1 cellular context compared by ENCODE assay signal in the genomic region with DNA sequence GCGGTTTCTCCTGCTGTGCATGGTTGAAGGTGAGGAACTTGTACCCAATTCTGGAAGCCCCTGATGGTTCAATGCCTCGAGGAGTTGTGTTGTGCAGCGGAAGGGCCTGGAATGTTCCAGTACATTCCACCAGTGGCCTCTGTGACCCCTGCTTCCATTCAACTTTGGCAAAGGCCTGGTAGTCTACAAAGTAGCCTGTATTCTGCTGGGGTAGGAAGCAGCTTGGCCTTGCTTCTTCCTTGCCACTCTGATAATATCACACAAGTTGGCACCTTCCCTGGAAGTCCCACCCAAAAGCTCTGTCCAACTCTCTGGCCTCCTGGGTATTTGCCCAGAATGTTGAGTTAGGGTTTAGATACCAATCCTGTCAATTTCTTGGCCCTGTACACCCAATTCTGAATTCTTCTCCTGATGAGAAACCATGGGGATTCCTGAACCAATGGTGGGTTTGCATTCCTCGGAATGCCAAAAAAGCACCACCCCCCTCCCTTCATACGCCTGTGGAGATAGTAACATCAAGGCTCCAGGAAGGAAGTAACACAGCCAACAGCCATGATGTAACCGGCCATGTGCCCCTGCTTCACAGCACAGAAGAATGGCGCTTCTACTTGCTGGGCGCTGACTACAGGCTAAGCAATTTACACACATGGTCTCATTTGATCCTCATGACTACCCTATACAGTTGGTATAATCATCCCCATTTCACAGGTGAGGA.
TF ChIP-seq lines count a peak whose summit lies in the region.

No MANE protein-coding gene starts in this region.

TF ChIP-seq in GM12878, 131 proteins besides CTCF, POLR2A, EP300 and RAD21 (continued from another document):
- TF ChIP-seq, protein P1, sequence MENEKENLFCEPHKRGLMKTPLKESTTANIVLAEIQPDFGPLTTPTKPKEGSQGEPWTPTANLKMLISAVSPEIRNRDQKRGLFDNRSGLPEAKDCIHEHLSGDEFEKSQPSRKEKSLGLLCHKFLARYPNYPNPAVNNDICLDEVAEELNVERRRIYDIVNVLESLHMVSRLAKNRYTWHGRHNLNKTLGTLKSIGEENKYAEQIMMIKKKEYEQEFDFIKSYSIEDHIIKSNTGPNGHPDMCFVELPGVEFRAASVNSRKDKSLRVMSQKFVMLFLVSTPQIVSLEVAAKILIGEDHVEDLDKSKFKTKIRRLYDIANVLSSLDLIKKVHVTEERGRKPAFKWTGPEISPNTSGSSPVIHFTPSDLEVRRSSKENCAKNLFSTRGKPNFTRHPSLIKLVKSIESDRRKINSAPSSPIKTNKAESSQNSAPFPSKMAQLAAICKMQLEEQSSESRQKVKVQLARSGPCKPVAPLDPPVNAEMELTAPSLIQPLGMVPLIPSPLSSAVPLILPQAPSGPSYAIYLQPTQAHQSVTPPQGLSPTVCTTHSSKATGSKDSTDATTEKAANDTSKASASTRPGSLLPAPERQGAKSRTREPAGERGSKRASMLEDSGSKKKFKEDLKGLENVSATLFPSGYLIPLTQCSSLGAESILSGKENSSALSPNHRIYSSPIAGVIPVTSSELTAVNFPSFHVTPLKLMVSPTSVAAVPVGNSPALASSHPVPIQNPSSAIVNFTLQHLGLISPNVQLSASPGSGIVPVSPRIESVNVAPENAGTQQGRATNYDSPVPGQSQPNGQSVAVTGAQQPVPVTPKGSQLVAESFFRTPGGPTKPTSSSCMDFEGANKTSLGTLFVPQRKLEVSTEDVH (IDR thresholded peaks at IDR 0.05; ENCODE audit: low read depth, partially characterized antibody) = no peak
- TF ChIP-seq TAF1 (IDR thresholded peaks at IDR 0.05; ENCODE audit: borderline replicate concordance, low read depth, low read length) (no peak), POLR2AphosphoS2 (IDR thresholded peaks at IDR 0.05; ENCODE audit: low read depth, low read length) (no peak)
- TF ChIP-seq, protein P2, sequence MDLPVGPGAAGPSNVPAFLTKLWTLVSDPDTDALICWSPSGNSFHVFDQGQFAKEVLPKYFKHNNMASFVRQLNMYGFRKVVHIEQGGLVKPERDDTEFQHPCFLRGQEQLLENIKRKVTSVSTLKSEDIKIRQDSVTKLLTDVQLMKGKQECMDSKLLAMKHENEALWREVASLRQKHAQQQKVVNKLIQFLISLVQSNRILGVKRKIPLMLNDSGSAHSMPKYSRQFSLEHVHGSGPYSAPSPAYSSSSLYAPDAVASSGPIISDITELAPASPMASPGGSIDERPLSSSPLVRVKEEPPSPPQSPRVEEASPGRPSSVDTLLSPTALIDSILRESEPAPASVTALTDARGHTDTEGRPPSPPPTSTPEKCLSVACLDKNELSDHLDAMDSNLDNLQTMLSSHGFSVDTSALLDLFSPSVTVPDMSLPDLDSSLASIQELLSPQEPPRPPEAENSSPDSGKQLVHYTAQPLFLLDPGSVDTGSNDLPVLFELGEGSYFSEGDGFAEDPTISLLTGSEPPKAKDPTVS (IDR thresholded peaks at IDR 0.05; ENCODE audit: low read depth, low read length) = peak; percentile 67; the same call in 1 of the 2 replicates
TF ChIP-seq in GM12878: peak in this region for 1.
